ENCODE assay signal across 9 cellular contexts in the genomic region with DNA sequence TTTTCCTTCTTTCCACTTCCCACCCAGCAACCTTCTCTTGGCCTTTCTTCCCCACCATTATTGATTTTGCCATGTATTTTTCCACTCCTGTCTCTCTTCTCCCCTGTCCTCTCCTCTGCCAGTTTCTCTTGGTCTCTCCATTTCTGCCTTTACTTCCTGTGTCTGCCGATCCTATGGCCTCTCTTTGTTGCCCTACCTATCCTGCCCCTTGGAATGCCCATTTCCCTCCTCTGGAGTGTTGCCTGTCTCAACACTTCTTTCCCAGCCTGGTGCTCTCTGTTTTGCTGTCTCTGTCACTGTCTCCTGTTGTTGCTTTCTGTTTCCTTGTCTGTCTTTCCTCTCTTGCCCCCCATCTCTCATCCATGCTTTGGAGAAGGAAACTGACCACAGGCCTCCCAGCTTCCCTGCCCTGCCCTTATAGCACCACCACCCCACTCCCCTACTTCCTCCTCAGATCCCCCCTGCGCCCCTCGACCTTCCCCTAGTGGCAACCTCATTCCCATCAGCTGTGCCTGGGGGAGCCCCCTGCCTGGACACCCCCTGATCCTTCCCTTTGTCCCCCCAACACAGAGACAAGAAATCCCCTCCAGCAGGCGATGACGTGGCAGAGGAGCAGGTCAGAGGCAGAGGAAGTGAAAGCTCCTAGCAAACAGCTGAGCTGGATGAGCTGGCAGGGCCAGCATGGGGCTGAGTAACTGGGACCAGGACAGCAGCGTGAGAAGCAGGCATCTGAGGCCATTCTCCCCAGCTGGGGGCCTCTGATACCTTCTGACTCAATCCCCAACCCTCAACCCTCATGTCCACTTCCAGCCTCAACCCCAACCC. TPM values are rescaled to one million over a fixed set of nuclear protein-coding genes. Genes with fewer than 3 reads are reported as not detected.
DNase-seq lines count a peak whose midpoint lies in the region; ATAC-seq, FAIRE-seq and TF ChIP-seq lines count a peak whose summit lies in the region.
"Had no signal": no experiment of that assay in that cellular context is flagged by ENCODE, and none has a peak within 500 bp of the region (broad histone marks: within the 10 kb centered on the region; RNA-seq: fewer than 3 reads in every experiment).

No MANE protein-coding gene starts in this region.

- RAD21 ChIA-PET in GM12878 (lab: Charles Lee; ENCODE audit: unreplicated experiment), result interaction anchor here (0.9 to 2.0 kb wide), 12 partner anchors 10 to 268 kb away, joined by 3 to 14 read pairs (median 4); no protein-coding TSS in a partner anchor

- H3K27ac Mint-ChIP-seq in activated T-helper 2 cell treated with anti-CD3 and anti-CD28 coated beads, Interferon-gamma antibody, Interleukin-2, Interleukin-4, amounts not matched to agents 10 μg/mL and 5 μg/mL and 100 μg/mL, durations not matched to agents 14 hours and 24 hours and 36 hours, result no peak overlapping the region

- SMC1A ChIA-PET in GM12878 (lab: Charles Lee; ENCODE audit: uncharacterized antibody, unreplicated experiment), result interaction anchor here (0.7 to 3.3 kb wide), 7 partner anchors 16 to 66 kb away, joined by 3 to 17 read pairs (median 3); no protein-coding TSS in a partner anchor

- in situ Hi-C loops in GM12878 (cut with MboI), result no loop called here

- no peaks in the 10 kb centered on the region for H3K79me2 ChIP-seq in GM12878 (ENCODE audit: control insufficient read depth, insufficient read depth, low read length)

- POLR2A ChIA-PET in GM12878 (lab: Charles Lee), result interaction anchor here (0.6 to 2.0 kb wide), 6 partner anchors 10 to 61 kb away, joined by 3 to 12 read pairs (median 6); a partner anchor contains a TSS

- no peaks in the 10 kb centered on the region for H3K36me3 ChIP-seq in MG63
- no peaks in the 10 kb centered on the region for H3K36me3 ChIP-seq in GM12878 (ENCODE audit: control insufficient read depth in 2 of 2, insufficient read depth in 2 of 2, low read length in 1 of 2)

- H3K4me3 ChIP-seq in MG63, result no peak overlapping the region
- H3K4me3 ChIP-seq in GM12878, result no peak overlapping the region

- H3K4me1 ChIP-seq in GM12878 (ENCODE audit: control insufficient read depth, insufficient read depth, low read length), result peaks cover 18% of the 10 kb centered on the region

- DNase-seq in DMS53 (lab: John Stamatoyannopoulos, UW), result peak; percentile 58
- DNase-seq in DMS53 treated with DMSO at 0.1 percent for 48 hours (lab: John Stamatoyannopoulos, UW; ENCODE audit: unreplicated experiment), result no peak
- peak; percentile 87 for DNase-seq in MG63
- DNase-seq in GM12878 (ENCODE audit: low read depth, low spot score), result peak; percentile 41
- peak; percentile 75 for DNase-seq in myocyte (ENCODE audit: low read depth)
- DNase-seq in activated T-helper 2 cell treated with anti-CD3 and anti-CD28 coated beads, Interferon-gamma antibody, Interleukin-2, Interleukin-4, amounts not matched to agents 10 μg/mL and 5 μg/mL and 100 μg/mL, durations not matched to agents 14 hours and 24 hours and 36 hours (ENCODE audit: low spot score), result no peak
- DNase-seq in T-helper 9 cell, result no peak

- intact Hi-C loops in GM12878 (cut with micrococcal nuclease; ENCODE audit: unreplicated experiment), result no loop called here
- intact Hi-C loops in activated T-helper 2 cell treated with anti-CD3 and anti-CD28 coated beads, Interferon-gamma antibody, Interleukin-2, Interleukin-4, amounts not matched to agents 10 μg/mL and 5 μg/mL and 100 μg/mL, durations not matched to agents 14 hours and 24 hours and 36 hours (cut with micrococcal nuclease), result no loop called here

- BruUV-seq in GM12878 (replicated peaks; lab: Mats Ljungman, UMichigan), result no TSS peak

- CTCF ChIA-PET in GM12878 (lab: Yijun Ruan, JAX), result interaction anchor here (1.2 to 3.1 kb wide), 3 partner anchors 16 to 216 kb away, joined by 3 to 21 read pairs (median 13); no protein-coding TSS in a partner anchor

- H3K36me3 Mint-ChIP-seq in activated T-helper 2 cell treated with anti-CD3 and anti-CD28 coated beads, Interferon-gamma antibody, Interleukin-2, Interleukin-4, amounts not matched to agents 10 μg/mL and 5 μg/mL and 100 μg/mL, durations not matched to agents 14 hours and 24 hours and 36 hours (ENCODE audit: low read depth), result no peaks in the 10 kb centered on the region

- no peak for TF ChIP-seq RAD21 in GM12878 (IDR thresholded peaks at IDR 0.05; ENCODE audit: insufficient read depth, low read depth, low read length)

- peaks cover 10% of the 10 kb centered on the region for H3K4me1 Mint-ChIP-seq in activated T-helper 2 cell treated with anti-CD3 and anti-CD28 coated beads, Interferon-gamma antibody, Interleukin-2, Interleukin-4, amounts not matched to agents 10 μg/mL and 5 μg/mL and 100 μg/mL, durations not matched to agents 14 hours and 24 hours and 36 hours (ENCODE audit: low read depth)

- peak overlapping the region; percentile 44 for H2AFZ ChIP-seq in GM12878 (ENCODE audit: control insufficient read depth, low read depth, low read length)

- H3K27me3 Mint-ChIP-seq in activated T-helper 2 cell treated with anti-CD3 and anti-CD28 coated beads, Interferon-gamma antibody, Interleukin-2, Interleukin-4, amounts not matched to agents 10 μg/mL and 5 μg/mL and 100 μg/mL, durations not matched to agents 14 hours and 24 hours and 36 hours (ENCODE audit: low read depth), result peaks cover 45% of the 10 kb centered on the region

- H3K9me3 ChIP-seq in MG63 (no peaks in the 10 kb centered on the region), GM12878 (replicated peaks; ENCODE audit: control insufficient read depth, insufficient read depth, low read length) (no peaks in the 10 kb centered on the region)

- H3K27me3 ChIP-seq in MG63, result no peaks in the 10 kb centered on the region
- H3K27me3 ChIP-seq in GM12878 (replicated peaks in 1 of 2; ENCODE audit: control insufficient read depth in 2 of 2, insufficient read depth in 2 of 2, low read length in 1 of 2), result no peaks in the 10 kb centered on the region; a peak in 1 of 4 replicates

- peak overlapping the region; percentile 71 for H3K4me2 ChIP-seq in GM12878 (ENCODE audit: control insufficient read depth, insufficient read depth)

- TF ChIP-seq POLR2A in GM12878 (IDR thresholded peaks at IDR 0.05; ENCODE audit: low read depth, low read length), result 0 out of 2 replicates have a peak, but pooled peaks have one; percentile 21

- TF ChIP-seq CTCF in GM12878 (IDR thresholded peaks at IDR 0.05 in 2 of 3, conservative IDR thresholded peaks at IDR 0.05 in 1 of 3; ENCODE audit: control insufficient read depth in 2 of 3, extremely low read depth in 1 of 3, insufficient read depth in 1 of 3, low read depth in 3 of 3, low read length in 3 of 3), result no peak

- H3K27ac ChIP-seq in GM12878 (ENCODE audit: control insufficient read depth, insufficient read depth), result peak overlapping the region; percentile 55
- H3K27ac ChIP-seq: 22Rv1 had no signal

- no peaks in the 10 kb centered on the region for H4K20me1 ChIP-seq in GM12878 (ENCODE audit: control insufficient read depth, insufficient read depth)

- ATAC-seq in GM21786 (IDR thresholded peaks at IDR 0.05; ENCODE audit: unreplicated experiment) (peak; percentile 80), GM12878 (peak; percentile 97)

- FAIRE-seq in GM12878 (lab: Jason Lieb, UNC), result peak; percentile 38

- no peaks in the 10 kb centered on the region for H3K9me3 Mint-ChIP-seq in activated T-helper 2 cell treated with anti-CD3 and anti-CD28 coated beads, Interferon-gamma antibody, Interleukin-2, Interleukin-4, amounts not matched to agents 10 μg/mL and 5 μg/mL and 100 μg/mL, durations not matched to agents 14 hours and 24 hours and 36 hours

- 0% methylated on average over 6 of the region's 6 CpGs for WGBS in GM12878 (ENCODE audit: insufficient coverage, insufficient replicate concordance, low lambda C conversion rate, missing lambda C conversion rate)

- H3K9ac ChIP-seq in GM12878 (ENCODE audit: control insufficient read depth, insufficient read depth, low read length), result no peak overlapping the region

- peak; percentile 22 to 91; a peak in 2 of 4 replicates for TF ChIP-seq EP300 in GM12878 (IDR thresholded peaks at IDR 0.05; ENCODE audit: borderline replicate concordance in 1 of 2, control insufficient read depth in 1 of 2, low read depth in 2 of 2, low read length in 2 of 2)

- H3K4me3 Mint-ChIP-seq in activated T-helper 2 cell treated with anti-CD3 and anti-CD28 coated beads, Interferon-gamma antibody, Interleukin-2, Interleukin-4, amounts not matched to agents 10 μg/mL and 5 μg/mL and 100 μg/mL, durations not matched to agents 14 hours and 24 hours and 36 hours (ENCODE audit: low read depth), result no peak overlapping the region

RNA-seq across cellular contexts. Expression of a gene that starts 6.6 kb away (rescaled TPM):
- not detected in 2 replicates for total RNA-seq in MG63 (2014; rRNA removed; shearing (Covaris generic); ENCODE audit: low replicate concordance)
- total RNA-seq in GM12878 (2013; cell fraction: nucleolus; rRNA removed), result 0.25 and 0.39 TPM in 2 replicates
- total RNA-seq in GM12878 (2014; rRNA removed) (0.28 and 0.33 TPM in 2 replicates), GM12878 (2014; rRNA removed; fragmentation: Illumina TruSeq; extraction: Trizol) (0.31 and 0.32 TPM in 2 replicates), GM12878 (2021) (0.96 and 1.3 TPM in 2 replicates), myocyte (not detected in 2 replicates)
- polyA plus RNA-seq in GM12878 (2011; ENCODE audit: low read depth), result 0.33 TPM
- polyA plus RNA-seq in GM12878 (2011; rRNA removed) (0.20 and 0.26 TPM in 2 replicates), GM12878 (2014; fragmentation: Illumina TruSeq; extraction: Trizol) (0.57 and 0.86 TPM in 2 replicates), GM12878 (2014; fragmentation: Nextera tagmentation; extraction: Ambion mirVana) (under 1 TPM; 0.03 to 0.04 TPM), GM12878 (2014; rRNA removed) (0.69 and 0.88 TPM in 2 replicates), GM12878 (2016; fragmentation: Nextera tagmentation; extraction: Ambion mirVana) (1 to 10 TPM in 1 of 2 experiments, under 1 TPM in 1; 0.88 to 1.2 TPM)
- 0.18 and 0.24 TPM in 2 replicates for polyA plus RNA-seq in GM12878 (2011; cell fraction: cytosol; rRNA removed)
- 0.15 and 0.18 TPM in 2 replicates for polyA plus RNA-seq in GM12878 (2011; cell fraction: nucleus; rRNA removed)
- polyA plus RNA-seq in GM12878 (2012), result 0.60 and 1.1 TPM in 2 replicates
- polyA minus RNA-seq in GM12878 (2011; rRNA and poly(A)+ RNA removed), result 0.21 and 0.37 TPM in 2 replicates
- not detected in 2 replicates for polyA minus RNA-seq in GM12878 (2011; cell fraction: cytosol; rRNA and poly(A)+ RNA removed)
- 0.38 TPM in 1 of 2 replicates, not detected in the other for polyA minus RNA-seq in GM12878 (2011; cell fraction: nucleus; rRNA and poly(A)+ RNA removed)
- polyA plus RNA-seq in myocyte (2012), result not detected
- total RNA-seq in activated T-helper 2 cell treated with anti-CD3 and anti-CD28 coated beads, Interferon-gamma antibody, Interleukin-2, Interleukin-4, amounts not matched to agents 10 μg/mL and 5 μg/mL and 100 μg/mL, durations not matched to agents 14 hours and 24 hours and 36 hours, result not detected in 2 replicates

RNA-seq across cellular contexts. Expression of a gene that starts 32.0 kb away (rescaled TPM):
- 6.6 and 7.3 TPM in 2 replicates for total RNA-seq in MG63 (2014; rRNA removed; shearing (Covaris generic); ENCODE audit: low replicate concordance)
- 47.0 and 52.6 TPM in 2 replicates for total RNA-seq in GM12878 (2013; cell fraction: nucleolus; rRNA removed)
- 6.9 and 7.9 TPM in 2 replicates for total RNA-seq in GM12878 (2014; rRNA removed)
- 9.4 and 9.6 TPM in 2 replicates for total RNA-seq in GM12878 (2014; rRNA removed; fragmentation: Illumina TruSeq; extraction: Trizol)
- total RNA-seq in GM12878 (2021), result 13.8 and 15.8 TPM in 2 replicates
- 4.2 TPM for polyA plus RNA-seq in GM12878 (2011; ENCODE audit: low read depth)
- 10.6 and 10.7 TPM in 2 replicates for polyA plus RNA-seq in GM12878 (2011; rRNA removed)
- 5.7 and 6.2 TPM in 2 replicates for polyA plus RNA-seq in GM12878 (2011; cell fraction: cytosol; rRNA removed)
- 10.2 and 11.6 TPM in 2 replicates for polyA plus RNA-seq in GM12878 (2011; cell fraction: nucleus; rRNA removed)
- 6.7 and 7.3 TPM in 2 replicates for polyA plus RNA-seq in GM12878 (2012)
- polyA plus RNA-seq in GM12878 (2014; fragmentation: Illumina TruSeq; extraction: Trizol), result 8.2 and 8.6 TPM in 2 replicates
- 1 to 10 TPM; 1.7 to 2.9 TPM for polyA plus RNA-seq in GM12878 (2014; fragmentation: Nextera tagmentation; extraction: Ambion mirVana)
- polyA plus RNA-seq in GM12878 (2014; rRNA removed), result 6.1 and 6.4 TPM in 2 replicates
- 1 to 10 TPM; 3.6 to 4.6 TPM for polyA plus RNA-seq in GM12878 (2016; fragmentation: Nextera tagmentation; extraction: Ambion mirVana)
- polyA minus RNA-seq in GM12878 (2011; rRNA and poly(A)+ RNA removed), result 22.7 and 23.6 TPM in 2 replicates
- 6.9 and 10.4 TPM in 2 replicates for polyA minus RNA-seq in GM12878 (2011; cell fraction: cytosol; rRNA and poly(A)+ RNA removed)
- 15.6 and 26.3 TPM in 2 replicates for polyA minus RNA-seq in GM12878 (2011; cell fraction: nucleus; rRNA and poly(A)+ RNA removed)
- 9.7 and 11.7 TPM in 2 replicates for total RNA-seq in myocyte
- 12.2 TPM for polyA plus RNA-seq in myocyte (2012)
- 240 TPM in 2 replicates for total RNA-seq in activated T-helper 2 cell treated with anti-CD3 and anti-CD28 coated beads, Interferon-gamma antibody, Interleukin-2, Interleukin-4, amounts not matched to agents 10 μg/mL and 5 μg/mL and 100 μg/mL, durations not matched to agents 14 hours and 24 hours and 36 hours

Comparison
In these comparisons a context has a peak if more than half of its experiments do, and no peak if none do; other contexts are left out.
1. DNase-seq: peak in DMS53 (single experiment), MG63 (single experiment), GM12878 (single experiment) and myocyte (single experiment); none in DMS53 treated with DMSO at 0.1 percent for 48 hours (single experiment), activated T-helper 2 cell treated with anti-CD3 and anti-CD28 coated beads, Interferon-gamma antibody, Interleukin-2, Interleukin-4, amounts not matched to agents 10 μg/mL and 5 μg/mL and 100 μg/mL, durations not matched to agents 14 hours and 24 hours and 36 hours (single experiment) and T-helper 9 cell (single experiment).